ENCODE assay signal across 8 cellular contexts in genomic region chr16:28609631-28610594, GRCh38. TPM values are rescaled to one million over a fixed set of nuclear protein-coding genes. Genes with fewer than 3 reads are reported as not detected.
A peak's percentile ranks its signal among the peaks of the same experiment; 100 is the strongest.
DNase-seq lines count a peak whose midpoint lies in the region; ATAC-seq and TF ChIP-seq lines count a peak whose summit lies in the region.

Gene SULT1A1 (minus strand): TSS chr16:28610044. CDS start chr16:28608855, 1,189 bp downstream.

- H3K4me1 ChIP-seq in testis = peaks cover 17% of the 10 kb centered on the region

- 50 to 57% methylated on average over 11 of the region's 11 CpGs for WGBS in lower leg skin, 2 donors
- WGBS in testis, 2 donors = 44 to 49% methylated on average over 11 of the region's 11 CpGs

- no peaks in the 10 kb centered on the region for H3K9me3 Mint-ChIP-seq in activated CD4-positive, alpha-beta T cell treated with anti-CD3 and anti-CD28 coated beads, Interleukin-2, amount 10 ng/mL, durations not matched to agents 7 days and 5 days
- no peaks in the 10 kb centered on the region for H3K9me3 Mint-ChIP-seq in brain

- no peaks in the 10 kb centered on the region for H3K9me3 ChIP-seq in testis

- TF ChIP-seq POLR2A in lower leg skin (IDR thresholded peaks at IDR 0.05) (no peak), testis (IDR thresholded peaks at IDR 0.05) (no peak)

- no peak for TF ChIP-seq CTCF in brain (conservative IDR thresholded peaks at IDR 0.05)
- no peak for TF ChIP-seq CTCF in lower leg skin (IDR thresholded peaks at IDR 0.05)
- no peak for TF ChIP-seq CTCF in testis (IDR thresholded peaks at IDR 0.05)

- intact Hi-C loops in lower leg skin (cut with DNase I; ENCODE audit: low total_unique reads) = loop anchor here (10.0 kb wide), 1 partner anchor 325 kb away; no protein-coding TSS in a partner anchor
- intact Hi-C loops in testis (cut with DNase I; ENCODE audit: low total_unique reads) = no loop called here

- H3K27me3 Mint-ChIP-seq in activated CD4-positive, alpha-beta T cell treated with anti-CD3 and anti-CD28 coated beads, Interleukin-2, amount 10 ng/mL, durations not matched to agents 7 days and 5 days = no peaks in the 10 kb centered on the region
- H3K27me3 Mint-ChIP-seq in brain = peaks cover 4% of the 10 kb centered on the region

- H3K4me1 Mint-ChIP-seq in activated CD4-positive, alpha-beta T cell treated with anti-CD3 and anti-CD28 coated beads, Interleukin-2, amount 10 ng/mL, durations not matched to agents 7 days and 5 days = peaks cover 20% of the 10 kb centered on the region
- peaks cover 8% of the 10 kb centered on the region for H3K4me1 Mint-ChIP-seq in brain

- no peak for ATAC-seq in HG02973 (IDR thresholded peaks at IDR 0.05; ENCODE audit: unreplicated experiment)
- ATAC-seq in HG02885 (IDR thresholded peaks at IDR 0.05; ENCODE audit: poor library complexity, unreplicated experiment) = no peak

- H3K4me3 Mint-ChIP-seq in activated CD4-positive, alpha-beta T cell treated with anti-CD3 and anti-CD28 coated beads, Interleukin-2, amount 10 ng/mL, durations not matched to agents 7 days and 5 days = no peak within 1 kb of the TSS
- peak within 1 kb of the TSS in 2 of 5 experiments; percentile 59 to 82 for H3K4me3 Mint-ChIP-seq in brain

- POLR2A ChIA-PET in activated CD4-positive, alpha-beta T cell treated with anti-CD3 and anti-CD28 coated beads, Interleukin-2, amount 10 ng/mL, durations not matched to agents 7 days and 5 days (lab: Charles Lee) = no interaction called here

- no peak for DNase-seq in activated CD4-positive, alpha-beta T cell treated with anti-CD3 and anti-CD28 coated beads, Interleukin-2, amount 10 ng/mL, durations not matched to agents 7 days and 5 days
- DNase-seq in activated CD4-positive, alpha-beta T cell treated with anti-CD3 and anti-CD28 coated beads for 4 hours = no peak
- DNase-seq in lower leg skin (ENCODE audit: low spot score in 2 of 2) (peak; percentile 54 to 95), testis (peak; percentile 50), EL (no peak)

- peak within 1 kb of the TSS in 1 of 2 donors; percentile 45 for H3K27ac ChIP-seq in testis

- H3K4me3 ChIP-seq in lower leg skin (ENCODE audit: low read depth, poor library complexity, severe bottlenecking) = no peak within 1 kb of the TSS
- no peak within 1 kb of the TSS for H3K4me3 ChIP-seq in testis

- H3K36me3 ChIP-seq in testis (ENCODE audit: low read depth, missing control alignments) = no peaks in the 10 kb centered on the region

- no peaks in the 10 kb centered on the region for H3K27me3 ChIP-seq in testis

- peak within 1 kb of the TSS; percentile 77 for H3K27ac Mint-ChIP-seq in activated CD4-positive, alpha-beta T cell treated with anti-CD3 and anti-CD28 coated beads, Interleukin-2, amount 10 ng/mL, durations not matched to agents 7 days and 5 days
- peak within 1 kb of the TSS in 2 of 5 experiments; percentile 51 to 58 for H3K27ac Mint-ChIP-seq in brain

- H3K36me3 Mint-ChIP-seq in activated CD4-positive, alpha-beta T cell treated with anti-CD3 and anti-CD28 coated beads, Interleukin-2, amount 10 ng/mL, durations not matched to agents 7 days and 5 days (ENCODE audit: low read depth) = no peaks in the 10 kb centered on the region
- no peaks in the 10 kb centered on the region for H3K36me3 Mint-ChIP-seq in brain

- CTCF ChIA-PET in activated CD4-positive, alpha-beta T cell treated with anti-CD3 and anti-CD28 coated beads, Interleukin-2, amount 10 ng/mL, durations not matched to agents 7 days and 5 days (lab: Charles Lee) = interaction anchor here (0.7 to 1.6 kb wide), 6 partner anchors 12 to 332 kb away, joined by 3 to 8 read pairs (median 4); no protein-coding TSS in a partner anchor

RNA-seq across cellular contexts. Expression of gene SULT1A1, which starts in this region (rescaled TPM):
- 10 to 100 TPM; 11.1 to 11.3 TPM for total RNA-seq in activated CD4-positive, alpha-beta T cell treated with anti-CD3 and anti-CD28 coated beads, Interleukin-2, amount 10 ng/mL, durations not matched to agents 7 days and 5 days
- polyA plus RNA-seq in brain (ENCODE audit: insufficient read depth, low read depth, low replicate concordance) = 16.2 TPM
- 1 to 10 TPM; 2.4 to 7.4 (median 3.1) TPM for total RNA-seq in lower leg skin
- total RNA-seq in testis = 10 to 100 TPM; 34.9 to 42.6 TPM
- polyA plus RNA-seq in testis (ENCODE audit: insufficient read depth, low read depth, low replicate concordance) = 50.9 TPM

Comparison
In these comparisons a context has a peak if more than half of its experiments do, and no peak if none do; other contexts are left out.
1. DNase-seq: peak in lower leg skin (2 of 2) and testis (single experiment); none in activated CD4-positive, alpha-beta T cell treated with anti-CD3 and anti-CD28 coated beads, Interleukin-2, amount 10 ng/mL, durations not matched to agents 7 days and 5 days (single experiment), activated CD4-positive, alpha-beta T cell treated with anti-CD3 and anti-CD28 coated beads for 4 hours (0 of 2) and EL (single experiment).